26 cellular contexts compared by ENCODE assay signal in genomic region chr11:96292291-96293010, GRCh38. TPM values are rescaled to one million over a fixed set of nuclear protein-coding genes. Genes with fewer than 3 reads are reported as not detected.
DNase-seq lines count a peak whose midpoint lies in the region; ATAC-seq, FAIRE-seq and TF ChIP-seq lines count a peak whose summit lies in the region.
"Had no signal": no experiment of that assay in that cellular context is flagged by ENCODE, and none has a peak within 500 bp of the region (broad histone marks: within the 10 kb centered on the region; RNA-seq: fewer than 3 reads in every experiment).

No MANE protein-coding gene starts in this region.

- intact Hi-C loops in natural killer cell (cut with micrococcal nuclease), result no loop called here
- intact Hi-C loops in kidney (cut with DNase I), result no loop called here
- intact Hi-C loops in transverse colon (cut with DNase I; ENCODE audit: low total_unique reads), result no loop called here
- intact Hi-C loops in body of pancreas (cut with DNase I), result no loop called here

- CTCF ChIA-PET in activated CD8-positive, alpha-beta T cell treated with anti-CD3 and anti-CD28 coated beads, Interleukin-2, amount 10 ng/mL, durations not matched to agents 7 days and 5 days (lab: Charles Lee), result interaction anchor here (0.6 to 5.1 kb wide), 4 partner anchors 8 to 49 kb away, joined by 3 to 62 read pairs (median 4); partner anchors contain the start of gene MAML2

- H3K9me3 ChIP-seq in kidney (ENCODE audit: control insufficient read depth in 1 of 2, low read length in 2 of 2), result no peaks in the 10 kb centered on the region
- H3K9me3 ChIP-seq in transverse colon, result no peaks in the 10 kb centered on the region
- H3K9me3 ChIP-seq in body of pancreas, result no peaks in the 10 kb centered on the region
- H3K9me3 ChIP-seq: esophagus muscularis mucosa, HAP-1, SJSA1, tibial nerve had no signal

- ATAC-seq in natural killer cell treated with Interleukin-12 subunit alpha and Interleukin-12 subunit beta and Interleukin-15 and Interleukin-18, amount 100 ng/mL, for 72 hours, result no peak
- ATAC-seq in natural killer cell, result no peak
- no peak for ATAC-seq in activated CD8-positive, alpha-beta T cell treated with anti-CD3 and anti-CD28 coated beads, Interleukin-2, amount 10 ng/mL, durations not matched to agents 7 days and 5 days
- no peak for ATAC-seq in GM19328 (IDR thresholded peaks at IDR 0.05; ENCODE audit: unreplicated experiment)
- ATAC-seq in body of pancreas, result no peak
- ATAC-seq: foreskin keratinocyte had no signal

- H3K9me3 Mint-ChIP-seq in natural killer cell treated with Interleukin-12 subunit alpha and Interleukin-12 subunit beta and Interleukin-15 and Interleukin-18, amount 100 ng/mL, for 72 hours, result no peaks in the 10 kb centered on the region
- no peaks in the 10 kb centered on the region for H3K9me3 Mint-ChIP-seq in natural killer cell
- H3K9me3 Mint-ChIP-seq in activated CD8-positive, alpha-beta T cell treated with anti-CD3 and anti-CD28 coated beads, Interleukin-2, amount 10 ng/mL, durations not matched to agents 7 days and 5 days (ENCODE audit: insufficient read depth), result no peaks in the 10 kb centered on the region
- H3K9me3 Mint-ChIP-seq: memory B cell; T-helper 1 cell treated with Interleukin-12 subunit alpha and Interleukin-12 subunit beta and Interleukin-4 antibody, amounts not matched to agents 30 μg/mL and 1 μg/mL, for 36 hours had no signal

- POLR2A ChIA-PET in activated CD8-positive, alpha-beta T cell treated with anti-CD3 and anti-CD28 coated beads, Interleukin-2, amount 10 ng/mL, durations not matched to agents 7 days and 5 days (lab: Charles Lee), result interaction anchor here (1.0 kb wide), 1 partner anchor 49 kb away, joined by 3 read pairs; no protein-coding TSS in a partner anchor

- FAIRE-seq in kidney (lab: Jason Lieb, UNC), result no peak

- in situ Hi-C loops in transverse colon (cut with MboI; ENCODE audit: low pct_ligation_motif_present in 1 of 4, low pct_unique_long_range_greater_than_20kb in 1 of 4, low sequenced_read_pairs in 3 of 4), result no loop called here
- in situ Hi-C loops in G401 (cut with HindIII; ENCODE audit: low sequenced_read_pairs), result no loop called here

- H3K36me3 ChIP-seq in kidney (ENCODE audit: control insufficient read depth in 1 of 2, insufficient read depth in 2 of 2, low read length in 2 of 2) (no peaks in the 10 kb centered on the region), transverse colon (no peaks in the 10 kb centered on the region), body of pancreas (replicated peaks in 1 of 2; ENCODE audit: insufficient read depth in 1 of 2, low read depth in 2 of 2) (no peaks in the 10 kb centered on the region)
- H3K36me3 ChIP-seq: cardiac muscle cell, esophagus muscularis mucosa, HAP-1, SJSA1, tibial nerve had no signal

- TF ChIP-seq CTCF in natural killer cell (IDR thresholded peaks at IDR 0.05), result no peak
- TF ChIP-seq CTCF in kidney (IDR thresholded peaks at IDR 0.05; ENCODE audit: borderline replicate concordance, extremely low read depth, insufficient read depth), result no peak
- no peak for TF ChIP-seq CTCF in transverse colon (IDR thresholded peaks at IDR 0.05)
- TF ChIP-seq CTCF in body of pancreas (IDR thresholded peaks at IDR 0.05), result no peak

- H3K27me3 Mint-ChIP-seq in natural killer cell treated with Interleukin-12 subunit alpha and Interleukin-12 subunit beta and Interleukin-15 and Interleukin-18, amount 100 ng/mL, for 72 hours, result no peaks in the 10 kb centered on the region
- no peaks in the 10 kb centered on the region for H3K27me3 Mint-ChIP-seq in natural killer cell (ENCODE audit: low read depth in 2 of 2)
- no peaks in the 10 kb centered on the region for H3K27me3 Mint-ChIP-seq in activated CD8-positive, alpha-beta T cell treated with anti-CD3 and anti-CD28 coated beads, Interleukin-2, amount 10 ng/mL, durations not matched to agents 7 days and 5 days (ENCODE audit: low read depth)
- H3K27me3 Mint-ChIP-seq: B cell, memory B cell had no signal

- H3K27ac ChIP-seq in kidney (ENCODE audit: low read depth in 2 of 2, low read length in 2 of 2), result peak overlapping the region; percentile 87 to 91
- H3K27ac ChIP-seq in transverse colon, result peak overlapping the region; percentile 49 to 66 (median 58)
- no peak overlapping the region for H3K27ac ChIP-seq in body of pancreas
- H3K27ac ChIP-seq: cardiac muscle cell, foreskin keratinocyte, SJSA1 had no signal

- no peak for TF ChIP-seq POLR2A in transverse colon (IDR thresholded peaks at IDR 0.05)
- TF ChIP-seq POLR2A in body of pancreas (IDR thresholded peaks at IDR 0.05), result no peak

- H3K4me3 ChIP-seq in kidney (ENCODE audit: low read length in 2 of 2) (no peak overlapping the region), transverse colon (no peak overlapping the region), body of pancreas (no peak overlapping the region)
- H3K4me3 ChIP-seq: cardiac muscle cell, HAP-1, SJSA1, tibial nerve had no signal

- peaks cover 5% of the 10 kb centered on the region for H3K36me3 Mint-ChIP-seq in natural killer cell treated with Interleukin-12 subunit alpha and Interleukin-12 subunit beta and Interleukin-15 and Interleukin-18, amount 100 ng/mL, for 72 hours
- H3K36me3 Mint-ChIP-seq in natural killer cell, result no peaks in the 10 kb centered on the region
- peaks cover 29% of the 10 kb centered on the region for H3K36me3 Mint-ChIP-seq in activated CD8-positive, alpha-beta T cell treated with anti-CD3 and anti-CD28 coated beads, Interleukin-2, amount 10 ng/mL, durations not matched to agents 7 days and 5 days (ENCODE audit: low read depth)

- no peak for DNase-seq in natural killer cell treated with Interleukin-12 subunit alpha and Interleukin-12 subunit beta and Interleukin-15 and Interleukin-18, amount 100 ng/mL, for 72 hours (ENCODE audit: low spot score)
- DNase-seq in natural killer cell (no peak), kidney (no peak), transverse colon (no peak), G401 (ENCODE audit: low spot score) (no peak), body of pancreas (no peak)
- no peak for DNase-seq in activated CD8-positive, alpha-beta T cell treated with anti-CD3 and anti-CD28 coated beads, Interleukin-2, amount 10 ng/mL, durations not matched to agents 7 days and 5 days
- DNase-seq: activated CD4-positive, alpha-beta T cell treated with anti-CD3 and anti-CD28 coated beads for 1 hour; amniotic stem cell; COR-L47; DMS53; foreskin keratinocyte; GDM1; NCI-H1105; NCI-H2029; NCI-H69; occipital lobe had no signal

- H3K27me3 ChIP-seq in transverse colon (no peaks in the 10 kb centered on the region), body of pancreas (no peaks in the 10 kb centered on the region)
- H3K27me3 ChIP-seq: cardiac muscle cell, esophagus muscularis mucosa, foreskin keratinocyte, SJSA1, tibial nerve had no signal

- peaks cover 30 to 41% of the 10 kb centered on the region in 2 donors for H3K4me1 Mint-ChIP-seq in natural killer cell treated with Interleukin-12 subunit alpha and Interleukin-12 subunit beta and Interleukin-15 and Interleukin-18, amount 100 ng/mL, for 72 hours (ENCODE audit: low read depth in 2 of 2)
- peaks cover 21 to 29% of the 10 kb centered on the region in 2 donors for H3K4me1 Mint-ChIP-seq in natural killer cell
- peaks cover 62% of the 10 kb centered on the region for H3K4me1 Mint-ChIP-seq in activated CD8-positive, alpha-beta T cell treated with anti-CD3 and anti-CD28 coated beads, Interleukin-2, amount 10 ng/mL, durations not matched to agents 7 days and 5 days (ENCODE audit: low read depth)

- H3K9ac ChIP-seq in kidney (ENCODE audit: low read length in 2 of 2), result peak overlapping the region in 1 of 2 donors; percentile 55

- H3K27ac Mint-ChIP-seq in natural killer cell treated with Interleukin-12 subunit alpha and Interleukin-12 subunit beta and Interleukin-15 and Interleukin-18, amount 100 ng/mL, for 72 hours, result peak overlapping the region; percentile 80 to 81
- H3K27ac Mint-ChIP-seq in natural killer cell, result no peak overlapping the region
- H3K27ac Mint-ChIP-seq in activated CD8-positive, alpha-beta T cell treated with anti-CD3 and anti-CD28 coated beads, Interleukin-2, amount 10 ng/mL, durations not matched to agents 7 days and 5 days, result peak overlapping the region; percentile 5
- H3K27ac Mint-ChIP-seq: B cell; T-helper 1 cell treated with Interleukin-12 subunit alpha and Interleukin-12 subunit beta and Interleukin-4 antibody, amounts not matched to agents 30 μg/mL and 1 μg/mL, for 36 hours had no signal

- peak overlapping the region; percentile 27 for H3K4me3 Mint-ChIP-seq in natural killer cell treated with Interleukin-12 subunit alpha and Interleukin-12 subunit beta and Interleukin-15 and Interleukin-18, amount 100 ng/mL, for 72 hours
- H3K4me3 Mint-ChIP-seq in natural killer cell, result no peak overlapping the region
- no peak overlapping the region for H3K4me3 Mint-ChIP-seq in activated CD8-positive, alpha-beta T cell treated with anti-CD3 and anti-CD28 coated beads, Interleukin-2, amount 10 ng/mL, durations not matched to agents 7 days and 5 days
- H3K4me3 Mint-ChIP-seq: B cell; memory B cell; T-helper 1 cell treated with Interleukin-12 subunit alpha and Interleukin-12 subunit beta and Interleukin-4 antibody, amounts not matched to agents 30 μg/mL and 1 μg/mL, for 36 hours had no signal

- TF ChIP-seq EP300 in transverse colon (IDR thresholded peaks at IDR 0.05; ENCODE audit: low read depth), result no peak

- peaks cover 14 to 41% of the 10 kb centered on the region in 2 donors for H3K4me1 ChIP-seq in kidney (ENCODE audit: control insufficient read depth in 1 of 2, insufficient read depth in 1 of 2, low read depth in 1 of 2, low read length in 2 of 2)
- H3K4me1 ChIP-seq in transverse colon, result peaks cover 27 to 58% (median 43%) of the 10 kb centered on the region in 4 donors
- H3K4me1 ChIP-seq in body of pancreas, result no peaks in the 10 kb centered on the region

RNA-seq across cellular contexts. Expression of gene MAML2, which starts 50.5 kb away (rescaled TPM):
- total RNA-seq in natural killer cell treated with Interleukin-12 subunit alpha and Interleukin-12 subunit beta and Interleukin-15 and Interleukin-18, amount 100 ng/mL, for 72 hours, result 10 to 100 TPM; 15.9 to 21.9 TPM
- total RNA-seq in natural killer cell (10 to 100 TPM; 14.2 to 20.5 (median 16.1) TPM), kidney (32.3 TPM), transverse colon (10 to 100 TPM; 15.9 to 31.9 (median 24.9) TPM), body of pancreas (1 to 10 TPM; 7.9 to 9.9 TPM)
- 10 to 100 TPM; 14.7 to 15.5 TPM for total RNA-seq in activated CD8-positive, alpha-beta T cell treated with anti-CD3 and anti-CD28 coated beads, Interleukin-2, amount 10 ng/mL, durations not matched to agents 7 days and 5 days
- 4.9 TPM for polyA plus RNA-seq in kidney (ENCODE audit: insufficient read depth, low read depth, low replicate concordance)
- not detected in 2 replicates for total RNA-seq in G401 (2014; rRNA removed; shearing (Covaris generic))

Comparison
In these comparisons a context has a peak if more than half of its experiments do, and no peak if none do; other contexts are left out.
1. H3K27ac Mint-ChIP-seq: peak in natural killer cell treated with Interleukin-12 subunit alpha and Interleukin-12 subunit beta and Interleukin-15 and Interleukin-18, amount 100 ng/mL, for 72 hours (2 of 2) and activated CD8-positive, alpha-beta T cell treated with anti-CD3 and anti-CD28 coated beads, Interleukin-2, amount 10 ng/mL, durations not matched to agents 7 days and 5 days (single experiment); none in natural killer cell (0 of 2).
2. H3K27ac ChIP-seq: peak in kidney (2 of 2) and transverse colon (4 of 4); none in body of pancreas (0 of 4).